9 cellular contexts compared by ENCODE assay signal in genomic region chr17:7403043-7403901, GRCh38. TPM values are rescaled to one million over a fixed set of nuclear protein-coding genes. Genes with fewer than 3 reads are reported as not detected.
DNase-seq lines count a peak whose midpoint lies in the region; ATAC-seq, FAIRE-seq and TF ChIP-seq lines count a peak whose summit lies in the region.
"Had no signal": no experiment of that assay in that cellular context is flagged by ENCODE, and none has a peak within 500 bp of the region (broad histone marks: within the 10 kb centered on the region; RNA-seq: fewer than 3 reads in every experiment).

No MANE protein-coding gene starts in this region.

- intact Hi-C loops in right lobe of liver (cut with DNase I): no loop called here

- peak overlapping the region; percentile 63 to 81 (median 74) for H3K4me3 ChIP-seq in right lobe of liver

- TF ChIP-seq CTCF in chondrocyte (IDR thresholded peaks at IDR 0.05): no peak
- no peak for TF ChIP-seq CTCF in right lobe of liver (IDR thresholded peaks at IDR 0.05)

- H3K27me3 ChIP-seq in right lobe of liver: no peaks in the 10 kb centered on the region

- no peaks in the 10 kb centered on the region for H3K36me3 ChIP-seq in right lobe of liver

- H3K4me1 ChIP-seq in right lobe of liver: peaks cover 0 to 10% (median 3%) of the 10 kb centered on the region in 4 donors

- no peak for TF ChIP-seq POLR2A in right lobe of liver (IDR thresholded peaks at IDR 0.05)

- peaks cover 27% of the 10 kb centered on the region for H3K4me1 Mint-ChIP-seq in chondrocyte (ENCODE audit: low read depth)

- no peaks in the 10 kb centered on the region for H3K27me3 Mint-ChIP-seq in chondrocyte (ENCODE audit: low read depth)

- DNase-seq in A172 (ENCODE audit: low spot score) (peak; percentile 18), GM19239 (ENCODE audit: insufficient read length, low spot score) (no peak), SHP77 (lab: John Stamatoyannopoulos, UW) (peak; percentile 81 to 91), chondrocyte (ENCODE audit: low spot score) (no peak), right lobe of liver (peak; percentile 59 to 83 (median 80)), substantia nigra (lab: John Stamatoyannopoulos, UW) (peak in 5 of 49 donors; percentile 45 to 84 (median 56))
- no peak for DNase-seq in activated CD4-positive, CD25-positive, alpha-beta regulatory T cell (lab: John Stamatoyannopoulos, UW)

- peak overlapping the region; percentile 80 for H3K4me3 Mint-ChIP-seq in chondrocyte (ENCODE audit: unreplicated experiment)

- H3K27ac Mint-ChIP-seq in chondrocyte (ENCODE audit: unreplicated experiment): peak overlapping the region; percentile 91

- ATAC-seq in right lobe of liver: peak; percentile 47 to 65 (median 60)
- no peak for ATAC-seq in HG03097 (IDR thresholded peaks at IDR 0.05; ENCODE audit: low FRiP score, unreplicated experiment)

- peak; percentile 72 for FAIRE-seq in GM19239 (lab: Jason Lieb, UNC)

- H3K27ac ChIP-seq in right lobe of liver (peak overlapping the region; percentile 86 to 87 (median 87)), substantia nigra (ENCODE audit: low read depth, low read length, poor library complexity, severe bottlenecking) (peak overlapping the region; percentile 92)

- WGBS in right lobe of liver (ENCODE audit: insufficient coverage, low coverage, low lambda C conversion rate, missing lambda C conversion rate): 9% methylated on average over 19 of the region's 25 CpGs

- no peaks in the 10 kb centered on the region for H3K36me3 Mint-ChIP-seq in chondrocyte (ENCODE audit: low read depth)

- no peaks in the 10 kb centered on the region for H3K9me3 Mint-ChIP-seq in chondrocyte (ENCODE audit: low read depth)

- no peaks in the 10 kb centered on the region for H3K9me3 ChIP-seq in right lobe of liver

RNA-seq across cellular contexts. Expression of gene TMEM256, which starts 0.6 kb away (rescaled TPM):
- 71.7 and 80.4 TPM in 2 replicates for total RNA-seq in A172 (2014; rRNA removed; shearing (Covaris generic))
- total RNA-seq in chondrocyte (32.8 to 42.8 TPM (median 34.3 TPM) in 3 replicates), right lobe of liver (10 to 100 TPM; 56.4 to 95.4 (median 68.9) TPM)

RNA-seq across cellular contexts. Expression of gene NLGN2, which starts 4.4 kb away (rescaled TPM):
- 11.3 and 12.3 TPM in 2 replicates for total RNA-seq in A172 (2014; rRNA removed; shearing (Covaris generic))
- total RNA-seq in chondrocyte: 45.2 to 49.8 TPM (median 46.7 TPM) in 3 replicates
- 1 to 10 TPM; 1.3 to 5.3 (median 3.0) TPM for total RNA-seq in right lobe of liver

RNA-seq across cellular contexts. Expression of gene PLSCR3, which starts 8.9 kb away (rescaled TPM):
- 73.2 and 74.7 TPM in 2 replicates for total RNA-seq in A172 (2014; rRNA removed; shearing (Covaris generic))
- 79.8 to 82.6 TPM (median 81.5 TPM) in 3 replicates for total RNA-seq in chondrocyte
- total RNA-seq in right lobe of liver: 1 to 10 TPM; 5.5 to 8.9 (median 6.4) TPM

RNA-seq across cellular contexts. Expression of gene SPEM1, which starts 16.9 kb away (rescaled TPM):
- total RNA-seq in A172 (2014; rRNA removed; shearing (Covaris generic)): not detected in 2 replicates
- total RNA-seq in chondrocyte: not detected in 3 replicates
- total RNA-seq in right lobe of liver: not detected
- total RNA-seq: lung microvascular endothelial cell had no signal

RNA-seq across cellular contexts. Expression of gene SPEM2, which starts 22.1 kb away (rescaled TPM):
- total RNA-seq in A172 (2014; rRNA removed; shearing (Covaris generic)): not detected in 2 replicates
- total RNA-seq in chondrocyte: not detected in 3 replicates
- not detected for total RNA-seq in right lobe of liver
- total RNA-seq: lung microvascular endothelial cell had no signal

Comparison
In these comparisons a context has a peak if more than half of its experiments do, and no peak if none do; other contexts are left out.
1. DNase-seq: peak in A172 (single experiment), SHP77 (2 of 2) and right lobe of liver (3 of 3); none in GM19239 (single experiment), chondrocyte (single experiment) and activated CD4-positive, CD25-positive, alpha-beta regulatory T cell (0 of 4).